In genomic region chr6:105759015-105759414, GRCh38 we compare ENCODE assay signal across 20 cellular contexts.
A peak's percentile ranks its signal among the peaks of the same experiment; 100 is the strongest.
DNase-seq lines count a peak whose midpoint lies in the region; FAIRE-seq and TF ChIP-seq lines count a peak whose summit lies in the region.
"Had no signal": no experiment of that assay in that cellular context is flagged by ENCODE, and none has a peak within 500 bp of the region (broad histone marks: within the 10 kb centered on the region; RNA-seq: fewer than 3 reads in every experiment).

No MANE protein-coding gene starts in this region.

- H3K4me1 ChIP-seq in mammary epithelial cell (ENCODE audit: insufficient read depth, low read length) (peaks cover 42% of the 10 kb centered on the region), breast epithelium (no peaks in the 10 kb centered on the region), SJSA1 (replicated peaks) (peaks cover 30% of the 10 kb centered on the region), keratinocyte (ENCODE audit: control insufficient read depth, extremely low read depth, insufficient read depth, low read length) (peaks cover 48% of the 10 kb centered on the region)

- H3K27ac ChIP-seq in mammary epithelial cell (ENCODE audit: insufficient read depth, low read depth, low read length) (no peak overlapping the region), breast epithelium (no peak overlapping the region), SJSA1 (peak overlapping the region; percentile 67), keratinocyte (ENCODE audit: control insufficient read depth, insufficient read depth, low read length) (peak overlapping the region; percentile 86)
- H3K27ac ChIP-seq: BLaER1 treated with 17β-estradiol and CSF1 and Interleukin-3, amounts not matched to agents 10 nM and 100 nM had no signal

- no peak overlapping the region for H3K9ac ChIP-seq in mammary epithelial cell (ENCODE audit: insufficient read depth, low read length)
- peak overlapping the region; percentile 33 for H3K9ac ChIP-seq in keratinocyte (ENCODE audit: control insufficient read depth, extremely low read depth, insufficient read depth, low read length)
- H3K9ac ChIP-seq: BLaER1 treated with 17β-estradiol and CSF1 and Interleukin-3, amounts not matched to agents 10 nM and 100 nM had no signal

- H3K9me3 ChIP-seq in mammary epithelial cell (replicated peaks; ENCODE audit: insufficient read depth, low read length) (no peaks in the 10 kb centered on the region), breast epithelium (no peaks in the 10 kb centered on the region), SJSA1 (replicated peaks) (no peaks in the 10 kb centered on the region), keratinocyte (ENCODE audit: control insufficient read depth, low read depth, low read length) (no peaks in the 10 kb centered on the region)

- peak; percentile 37 for DNase-seq in mammary epithelial cell
- no peak for DNase-seq in breast epithelium (ENCODE audit: low spot score in 2 of 2)
- no peak for DNase-seq in SJSA1 (ENCODE audit: low read depth in 1 of 2, low spot score in 2 of 2)
- no peak for DNase-seq in keratinocyte (ENCODE audit: low read depth, low spot score)
- no peak for DNase-seq in activated naive CD4-positive, alpha-beta T cell treated with Interleukin-2 at 50 U/mL for 16 hours
- no peak for DNase-seq in NCI-H1694 treated with DMSO at 0.1 percent for 48 hours (lab: John Stamatoyannopoulos, UW)
- no peak for DNase-seq in dermis blood vessel endothelial cell
- DNase-seq in activated effector memory CD4-positive, alpha-beta T cell treated with anti-CD3 and anti-CD28 coated beads, Interleukin-2, amount 50 U/mL, for 16 hours, result no peak
- DNase-seq: CD8-positive, alpha-beta memory T cell; GF-D8; Karpas-422; NCI-H1105; NCI-H1930; NCI-H2171; NCI-H446; SHP77 treated with DMSO at 0.1 percent for 48 hours had no signal

- 97% methylated on average over 2 of the region's 2 CpGs for WGBS in mammary epithelial cell (ENCODE audit: low coverage, missing lambda C conversion rate)

- H3K36me3 ChIP-seq in mammary epithelial cell (ENCODE audit: insufficient read depth, low read length), result no peaks in the 10 kb centered on the region
- H3K36me3 ChIP-seq in breast epithelium, result no peaks in the 10 kb centered on the region
- H3K36me3 ChIP-seq in SJSA1, result no peaks in the 10 kb centered on the region
- H3K36me3 ChIP-seq in keratinocyte (ENCODE audit: control insufficient read depth in 2 of 2, extremely low read depth in 1 of 2, insufficient read depth in 2 of 2, low read length in 2 of 2), result no peaks in the 10 kb centered on the region
- H3K36me3 ChIP-seq: BLaER1 treated with 17β-estradiol and CSF1 and Interleukin-3, amounts not matched to agents 10 nM and 100 nM had no signal

- TF ChIP-seq POLR2A in breast epithelium (IDR thresholded peaks at IDR 0.05), result no peak

- no TSS peak for BruUV-seq in mammary epithelial cell (replicated peaks; lab: Mats Ljungman, UMichigan)

- H3K4me2 ChIP-seq in mammary epithelial cell (ENCODE audit: insufficient read depth, low read depth, low read length) (no peak overlapping the region), keratinocyte (ENCODE audit: control insufficient read depth, extremely low read depth, insufficient read depth, low read depth, low read length) (peak overlapping the region; percentile 11)
- H3K4me2 ChIP-seq: BLaER1 treated with 17β-estradiol and CSF1 and Interleukin-3, amounts not matched to agents 10 nM and 100 nM had no signal

- no peaks in the 10 kb centered on the region for H3K27me3 ChIP-seq in mammary epithelial cell (ENCODE audit: insufficient read depth, low read length)
- no peaks in the 10 kb centered on the region for H3K27me3 ChIP-seq in breast epithelium
- no peaks in the 10 kb centered on the region for H3K27me3 ChIP-seq in SJSA1 (replicated peaks)
- H3K27me3 ChIP-seq in keratinocyte (ENCODE audit: control insufficient read depth, extremely low read depth, insufficient read depth, low read length), result no peaks in the 10 kb centered on the region
- H3K27me3 ChIP-seq: BLaER1 treated with 17β-estradiol and CSF1 and Interleukin-3, amounts not matched to agents 10 nM and 100 nM had no signal

- H3K79me2 ChIP-seq in mammary epithelial cell (ENCODE audit: insufficient read depth, low read length) (no peaks in the 10 kb centered on the region), keratinocyte (ENCODE audit: control insufficient read depth, insufficient read depth, low read length) (no peaks in the 10 kb centered on the region)

- peak; percentile 71 for FAIRE-seq in keratinocyte (lab: Jason Lieb, UNC)
- FAIRE-seq: GM12891, GM18507, H1 had no signal

- H4K20me1 ChIP-seq in mammary epithelial cell (ENCODE audit: insufficient read depth, low read length) (no peaks in the 10 kb centered on the region), keratinocyte (ENCODE audit: control insufficient read depth, extremely low read depth, insufficient read depth, low read length) (no peaks in the 10 kb centered on the region)
- H4K20me1 ChIP-seq: BLaER1 treated with 17β-estradiol and CSF1 and Interleukin-3, amounts not matched to agents 10 nM and 100 nM had no signal

- H2AFZ ChIP-seq in mammary epithelial cell (ENCODE audit: low read depth, low read length) (no peak overlapping the region), keratinocyte (ENCODE audit: control insufficient read depth, low read length) (peak overlapping the region; percentile 39)

- no peaks in the 10 kb centered on the region for H3K9me1 ChIP-seq in keratinocyte (ENCODE audit: control insufficient read depth, extremely low read depth, insufficient read depth, low read length)

- CTCF ChIA-PET in mammary epithelial cell (lab: Charles Lee; ENCODE audit: low non-redundant PET), result interaction anchor here (0.6 kb wide), 1 partner anchor 919 kb away, joined by 3 read pairs; no protein-coding TSS in a partner anchor

- intact Hi-C loops in mammary epithelial cell (cut with micrococcal nuclease) (no loop called here), breast epithelium (cut with DNase I; ENCODE audit: low total_unique reads) (no loop called here)

- in situ Hi-C loops in mammary epithelial cell (cut with MboI; ENCODE audit: low sequenced_read_pairs in 2 of 2), result no loop called here

- dilution Hi-C loops in mammary epithelial cell (cut with HindIII; ENCODE audit: low sequenced_read_pairs), result no loop called here
- dilution Hi-C loops in keratinocyte (cut with MboI; ENCODE audit: extremely low pct_ligation_motif_present, low sequenced_read_pairs), result no loop called here

- H3K4me3 ChIP-seq in mammary epithelial cell (replicated peaks in 1 of 3; ENCODE audit: insufficient read depth in 1 of 3, low read depth in 2 of 3, low read length in 3 of 3), result no peak overlapping the region
- H3K4me3 ChIP-seq in breast epithelium, result no peak overlapping the region
- H3K4me3 ChIP-seq in SJSA1, result no peak overlapping the region
- no peak overlapping the region for H3K4me3 ChIP-seq in keratinocyte (ENCODE audit: control insufficient read depth in 2 of 3, extremely low read depth in 1 of 3, insufficient read depth in 2 of 3, low read depth in 1 of 3, low read length in 3 of 3)
- H3K4me3 ChIP-seq: BLaER1 treated with 17β-estradiol and CSF1 and Interleukin-3, amounts not matched to agents 10 nM and 100 nM had no signal

- TF ChIP-seq CTCF in mammary epithelial cell (conservative IDR thresholded peaks at IDR 0.05 in 1 of 2, IDR thresholded peaks at IDR 0.05 in 1 of 2; ENCODE audit: extremely low read depth in 1 of 2, insufficient read depth in 1 of 2, low read depth in 1 of 2, low read length in 2 of 2), result no peak
- no peak for TF ChIP-seq CTCF in breast epithelium (IDR thresholded peaks at IDR 0.05)
- TF ChIP-seq CTCF in keratinocyte (optimal IDR thresholded peaks at IDR 0.05 in 1 of 3, IDR thresholded peaks at IDR 0.05 in 1 of 3, conservative IDR thresholded peaks at IDR 0.05 in 1 of 3; ENCODE audit: extremely low read depth in 1 of 3, insufficient read depth in 2 of 3, low read length in 3 of 3), result no peak

Comparison
In these comparisons a context has a peak if more than half of its experiments do, and no peak if none do; other contexts are left out.
1. H3K27ac ChIP-seq: peak in SJSA1 (single experiment) and keratinocyte (single experiment); none in mammary epithelial cell (single experiment) and breast epithelium (0 of 2).